ENCODE assay signal across 27 cellular contexts in genomic region chr17:39629494-39629880, GRCh38. TPM values are rescaled to one million over a fixed set of nuclear protein-coding genes. Genes with fewer than 3 reads are reported as not detected.
DNase-seq lines count a peak whose midpoint lies in the region; ATAC-seq and TF ChIP-seq lines count a peak whose summit lies in the region.
"Had no signal": no experiment of that assay in that cellular context is flagged by ENCODE, and none has a peak within 500 bp of the region (broad histone marks: within the 10 kb centered on the region; RNA-seq: fewer than 3 reads in every experiment).

No MANE protein-coding gene starts in this region.

- H3K4me3 ChIP-seq in HL-60 (replicated peaks; ENCODE audit: insufficient read depth, low read length) (no peak overlapping the region), mucosa of descending colon (no peak overlapping the region)
- no peak overlapping the region for H3K4me3 ChIP-seq in effector memory CD4-positive, alpha-beta T cell (ENCODE audit: insufficient read depth, low read depth, low read length, poor library complexity, severe bottlenecking)
- H3K4me3 ChIP-seq: testis had no signal

- H3K9me3 ChIP-seq in mucosa of descending colon, result no peaks in the 10 kb centered on the region
- H3K9me3 ChIP-seq in effector memory CD4-positive, alpha-beta T cell (ENCODE audit: control insufficient read depth, low read length), result no peaks in the 10 kb centered on the region
- H3K9me3 ChIP-seq: testis had no signal

- peaks cover 7% of the 10 kb centered on the region for H3K27me3 ChIP-seq in HL-60 (ENCODE audit: insufficient read depth, poor library complexity, severe bottlenecking)
- peaks cover 27% of the 10 kb centered on the region for H3K27me3 ChIP-seq in effector memory CD4-positive, alpha-beta T cell (replicated peaks; ENCODE audit: control insufficient read depth, insufficient read depth, low read length, poor library complexity, severe bottlenecking)
- H3K27me3 ChIP-seq: testis had no signal

- no peaks in the 10 kb centered on the region for H3K36me3 ChIP-seq in mucosa of descending colon (ENCODE audit: low read depth)
- H3K36me3 ChIP-seq in effector memory CD4-positive, alpha-beta T cell (ENCODE audit: control insufficient read depth, insufficient read depth, low read length), result no peaks in the 10 kb centered on the region

- H3K27ac ChIP-seq in HL-60 (replicated peaks) (peak overlapping the region; percentile 57), caudate nucleus (ENCODE audit: low read depth, low read length) (peak overlapping the region; percentile 92), temporal lobe (ENCODE audit: low read depth, low read length) (peak overlapping the region; percentile 22)
- no peak overlapping the region for H3K27ac ChIP-seq in effector memory CD4-positive, alpha-beta T cell (ENCODE audit: insufficient read depth, low read length, poor library complexity, severe bottlenecking)
- H3K27ac ChIP-seq: testis had no signal

- no peak for TF ChIP-seq CTCF in HL-60 (IDR thresholded peaks at IDR 0.05; ENCODE audit: insufficient read depth, low read length)
- TF ChIP-seq CTCF in mucosa of descending colon (IDR thresholded peaks at IDR 0.05), result no peak

- peaks cover 38% of the 10 kb centered on the region for H3K4me1 ChIP-seq in mucosa of descending colon (ENCODE audit: low read depth)
- H3K4me1 ChIP-seq in effector memory CD4-positive, alpha-beta T cell (ENCODE audit: control insufficient read depth, insufficient read depth, low read length, poor library complexity, severe bottlenecking), result peaks cover 10% of the 10 kb centered on the region

- ATAC-seq in mucosa of descending colon, result peak; percentile 47
- ATAC-seq: activated CD4-positive, CD25-positive, alpha-beta regulatory T cell treated with anti-CD3 and anti-CD28 coated beads, Interleukin-2, amount 50 U/mL, for 24 hours; activated CD8-positive, alpha-beta T cell treated with anti-CD3 and anti-CD28 coated beads, Interleukin-2, amount 10 ng/mL, durations not matched to agents 7 days and 5 days; sciatic nerve; stimulated activated memory B cell treated with anti-CD40 and anti-IgM and Interleukin-4, amounts not matched to agents 10 μg/mL and 1 μg/mL and 100 μg/mL, for 72 hours had no signal

- intact Hi-C loops in mucosa of descending colon (cut with DNase I, micrococcal nuclease), result loop anchor here in 1 of 2 donors (10.0 kb wide), 1 partner anchor 125 kb away; no protein-coding TSS in a partner anchor

- DNase-seq in HL-60 (ENCODE audit: low read depth in 1 of 2, low spot score in 1 of 2) (peak in 1 of 2 experiments; percentile 31), caudate nucleus (lab: John Stamatoyannopoulos, UW) (peak in 1 of 61 donors; percentile 9), mucosa of descending colon (peak; percentile 80 to 84 (median 80)), hippocampal formation (lab: John Stamatoyannopoulos, UW) (no peak), H4 (ENCODE audit: low spot score) (no peak), middle frontal gyrus (ENCODE audit: extremely low spot score, low spot score) (no peak)
- DNase-seq in effector memory CD4-positive, alpha-beta T cell, result no peak
- DNase-seq: activated CD8-positive, alpha-beta T cell treated with anti-CD3 and anti-CD28 coated beads, Interleukin-2, amount 10 ng/mL, durations not matched to agents 7 days and 5 days; anterior cingulate cortex; CD4-positive, alpha-beta T cell; KG1; MM.1S; NCI-H2081 treated with DMSO at 0.1 percent for 48 hours; NCI-H446; posterior cingulate gyrus; stimulated activated CD4-positive, alpha-beta T cell treated with anti-CD3 and anti-CD28 coated beads, Interleukin-4, amount 100 ng/mL, for 4 hours; T-helper 1 cell; testis had no signal

RNA-seq across cellular contexts. Expression of gene PPP1R1B, which starts 2.7 kb away (rescaled TPM):
- total RNA-seq in mucosa of descending colon (100 to 1,000 TPM; 108 to 362 (median 356) TPM), temporal lobe (20.7 TPM)
- total RNA-seq in H4 (2014; rRNA removed; shearing (Covaris generic)), result not detected in 2 replicates
- total RNA-seq: activated CD8-positive, alpha-beta T cell treated with anti-CD3 and anti-CD28 coated beads, Interleukin-2, amount 10 ng/mL, durations not matched to agents 7 days and 5 days; activated T-helper 2 cell treated with anti-CD3 and anti-CD28 coated beads, Interferon-gamma antibody, Interleukin-2, Interleukin-4, amounts not matched to agents 10 μg/mL and 5 μg/mL and 100 μg/mL, durations not matched to agents 14 hours and 24 hours and 36 hours; neural crest cell had no signal

RNA-seq across cellular contexts. Expression of gene STARD3, which starts 7.5 kb away (rescaled TPM):
- total RNA-seq in mucosa of descending colon, result 10 to 100 TPM; 36.1 to 58.8 (median 57.6) TPM
- 19.9 TPM for total RNA-seq in temporal lobe
- 20.7 and 22.9 TPM in 2 replicates for total RNA-seq in H4 (2014; rRNA removed; shearing (Covaris generic))

RNA-seq across cellular contexts. Expression of gene NEUROD2, which starts 21.8 kb away (rescaled TPM):
- total RNA-seq in mucosa of descending colon, result under 1 TPM in 1 of 3 donors, not detected in 2; 0.05 TPM
- 74.5 TPM for total RNA-seq in temporal lobe
- 0.02 TPM in 1 of 2 replicates, not detected in the other for total RNA-seq in H4 (2014; rRNA removed; shearing (Covaris generic))
- total RNA-seq: activated CD8-positive, alpha-beta T cell treated with anti-CD3 and anti-CD28 coated beads, Interleukin-2, amount 10 ng/mL, durations not matched to agents 7 days and 5 days; activated T-helper 2 cell treated with anti-CD3 and anti-CD28 coated beads, Interferon-gamma antibody, Interleukin-2, Interleukin-4, amounts not matched to agents 10 μg/mL and 5 μg/mL and 100 μg/mL, durations not matched to agents 14 hours and 24 hours and 36 hours; CD4-positive, alpha-beta T cell; fibroblast of lung; liver; mucosa of gallbladder; neural crest cell; sciatic nerve had no signal

RNA-seq across cellular contexts. Expression of gene TCAP, which starts 35.7 kb away (rescaled TPM):
- 1 to 10 TPM in 2 of 3 donors, under 1 TPM in 1; 0.96 to 3.4 (median 1.5) TPM for total RNA-seq in mucosa of descending colon
- 1.5 TPM for total RNA-seq in temporal lobe
- 0.81 TPM in 1 of 2 replicates, not detected in the other for total RNA-seq in H4 (2014; rRNA removed; shearing (Covaris generic))

RNA-seq across cellular contexts. Expression of gene PNMT, which starts 38.8 kb away (rescaled TPM):
- total RNA-seq in mucosa of descending colon (1 to 10 TPM in 2 of 3 donors, under 1 TPM in 1; 0.23 to 2.0 (median 1.5) TPM), temporal lobe (2.0 TPM)
- not detected in 2 replicates for total RNA-seq in H4 (2014; rRNA removed; shearing (Covaris generic))
- total RNA-seq: activated CD8-positive, alpha-beta T cell treated with anti-CD3 and anti-CD28 coated beads, Interleukin-2, amount 10 ng/mL, durations not matched to agents 7 days and 5 days; activated T-helper 2 cell treated with anti-CD3 and anti-CD28 coated beads, Interferon-gamma antibody, Interleukin-2, Interleukin-4, amounts not matched to agents 10 μg/mL and 5 μg/mL and 100 μg/mL, durations not matched to agents 14 hours and 24 hours and 36 hours; fibroblast of lung had no signal

Comparison
In these comparisons a context has a peak if more than half of its experiments do, and no peak if none do; other contexts are left out.
1. DNase-seq: peak in mucosa of descending colon (3 of 3); none in hippocampal formation (0 of 2), H4 (single experiment), middle frontal gyrus (single experiment) and effector memory CD4-positive, alpha-beta T cell (0 of 3).
2. RNA of gene PPP1R1B, which starts 2.7 kb away (total RNA-seq): 108 to 362 TPM in mucosa of descending colon and 20.7 TPM in temporal lobe (single experiment); not detected in H4; every median in the first group is over 10 times any median in the second.
3. RNA of gene NEUROD2, which starts 21.8 kb away (total RNA-seq): 74.5 TPM in temporal lobe (single experiment); 0.05 TPM in mucosa of descending colon and 0.02 TPM in H4; every median in the first group is over 10 times any median in the second.